ENCODE assay signal across 8 cellular contexts in the genomic region with DNA sequence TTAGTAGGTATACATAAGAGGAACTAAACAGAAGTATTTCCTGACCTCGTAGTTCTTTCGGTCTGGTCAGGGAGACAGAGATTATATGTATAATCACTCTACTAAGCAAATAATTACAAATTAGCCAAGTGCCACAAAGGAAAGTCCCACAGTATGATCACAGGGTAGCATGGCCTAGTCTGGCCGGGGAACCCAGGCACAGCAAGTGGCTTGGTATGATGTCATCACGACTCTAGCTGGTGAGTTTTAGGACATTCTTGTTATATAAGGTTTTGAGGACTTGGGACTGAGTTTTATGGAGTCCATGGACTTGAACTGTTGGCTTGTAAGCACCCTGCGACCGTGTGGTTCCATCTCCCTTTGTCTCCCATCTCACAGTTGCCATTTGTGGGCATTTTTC.
"Had no signal": no experiment of that assay in that cellular context is flagged by ENCODE, and none has a peak within 500 bp of the region (broad histone marks: within the 10 kb centered on the region; RNA-seq: fewer than 3 reads in every experiment).

No MANE protein-coding gene starts in this region.

- FAIRE-seq: K562 had no signal

- DNase-seq: GM23248, GOT3, H9, HCEC 1CT, HFFc6, KG1 had no signal

- ATAC-seq: K562 had no signal

- H2AFZ ChIP-seq: GM23248 had no signal

- H3K27ac ChIP-seq: GM23248, HL-60 had no signal

- H3K9ac ChIP-seq: GM23248 had no signal

- H3K4me3 ChIP-seq: GM23248, K562 had no signal
